ENCODE assay signal across 1 cellular context in the genomic region with DNA sequence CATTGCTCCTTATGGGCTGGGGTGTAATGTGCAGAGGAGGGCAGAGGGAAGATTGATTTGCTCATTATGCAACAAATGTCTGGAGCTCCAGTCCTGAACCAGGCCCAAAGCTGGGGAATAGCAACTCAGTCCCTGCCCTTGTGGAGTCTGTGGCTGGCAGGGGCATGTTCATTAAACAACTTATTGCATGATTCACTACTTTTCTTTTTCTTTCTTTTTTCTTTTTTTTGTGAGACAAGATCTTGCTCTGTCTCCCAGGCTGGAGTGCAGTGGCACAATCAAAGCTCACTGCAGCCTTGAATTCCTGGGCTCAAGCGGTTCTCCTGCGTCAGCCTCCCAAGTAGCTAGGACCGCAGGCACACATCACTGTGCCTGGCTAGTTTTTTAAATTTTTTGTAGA.
TF ChIP-seq lines count a peak whose summit lies in the region.

No MANE protein-coding gene starts in this region.

TF ChIP-seq in IMR-90, 13 proteins besides CTCF, POLR2A, EP300 and RAD21 (continued from another document):
- TF ChIP-seq, protein P1, sequence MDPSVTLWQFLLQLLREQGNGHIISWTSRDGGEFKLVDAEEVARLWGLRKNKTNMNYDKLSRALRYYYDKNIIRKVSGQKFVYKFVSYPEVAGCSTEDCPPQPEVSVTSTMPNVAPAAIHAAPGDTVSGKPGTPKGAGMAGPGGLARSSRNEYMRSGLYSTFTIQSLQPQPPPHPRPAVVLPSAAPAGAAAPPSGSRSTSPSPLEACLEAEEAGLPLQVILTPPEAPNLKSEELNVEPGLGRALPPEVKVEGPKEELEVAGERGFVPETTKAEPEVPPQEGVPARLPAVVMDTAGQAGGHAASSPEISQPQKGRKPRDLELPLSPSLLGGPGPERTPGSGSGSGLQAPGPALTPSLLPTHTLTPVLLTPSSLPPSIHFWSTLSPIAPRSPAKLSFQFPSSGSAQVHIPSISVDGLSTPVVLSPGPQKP (IDR thresholded peaks at IDR 0.05; ENCODE audit: borderline replicate concordance, low read depth, low read length): no peak
- TF ChIP-seq CEBPB (IDR thresholded peaks at IDR 0.05; ENCODE audit: low read depth, low read length) (no peak), RFX5 (IDR thresholded peaks at IDR 0.05; ENCODE audit: low read depth, low read length) (no peak), MAZ (IDR thresholded peaks at IDR 0.05; ENCODE audit: borderline replicate concordance, low read depth, low read length) (no peak), NFE2L2 (IDR thresholded peaks at IDR 0.05; ENCODE audit: low read depth, low read length) (no peak), CHD1 (IDR thresholded peaks at IDR 0.05; ENCODE audit: low read depth, low read length) (no peak), MAFK (IDR thresholded peaks at IDR 0.05; ENCODE audit: low read depth, low read length) (no peak), RCOR1 (IDR thresholded peaks at IDR 0.05; ENCODE audit: insufficient replicate concordance, low read length) (no peak)
TF ChIP-seq in IMR-90: peak in this region for 0.
